In genomic region chr13:31100721-31101120, GRCh38 we compare ENCODE assay signal across 26 cellular contexts.
"Had no signal": no experiment of that assay in that cellular context is flagged by ENCODE, and none has a peak within 500 bp of the region (broad histone marks: within the 10 kb centered on the region; RNA-seq: fewer than 3 reads in every experiment).

No MANE protein-coding gene starts in this region.

- H3K27me3 ChIP-seq: body of pancreas had no signal

- H3K36me3 ChIP-seq: adrenal gland had no signal

- H3K27ac Mint-ChIP-seq: activated CD4-positive, alpha-beta T cell treated with anti-CD3 and anti-CD28 coated beads, Interleukin-2, amount 10 ng/mL, durations not matched to agents 7 days and 5 days; activated CD8-positive, alpha-beta T cell treated with anti-CD3 and anti-CD28 coated beads for 36 hours; activated naive CD4-positive, alpha-beta T cell treated with anti-CD3 and anti-CD28 coated beads for 36 hours; activated naive CD4-positive, alpha-beta T cell treated with anti-CD3 and anti-CD28 coated beads, Interleukin-2, amount 50 U/mL, for 24 hours; activated naive CD8-positive, alpha-beta T cell treated with anti-CD3 and anti-CD28 coated beads for 36 hours; activated naive CD8-positive, alpha-beta T cell treated with anti-CD3 and anti-CD28 coated beads, Interleukin-2, amount 50 U/mL, for 24 hours; activated T-helper 1 cell treated with anti-CD3 and anti-CD28 coated beads, Interleukin-12 subunit alpha, Interleukin-12 subunit beta, Interleukin-2, Interleukin-4 antibody, amounts not matched to agents 30 ng/mL and 10 ng/mL and 1 ng/mL, durations not matched to agents 14 hours and 24 hours and 36 hours; activated T-helper 2 cell treated with anti-CD3 and anti-CD28 coated beads, Interferon-gamma antibody, Interleukin-2, Interleukin-4, amounts not matched to agents 10 μg/mL and 5 μg/mL and 100 μg/mL, durations not matched to agents 14 hours and 24 hours and 36 hours; WTC11 had no signal

- H3K36me3 Mint-ChIP-seq: activated naive CD4-positive, alpha-beta T cell treated with anti-CD3 and anti-CD28 coated beads, Interleukin-2, amount 50 U/mL, for 24 hours; activated naive CD8-positive, alpha-beta T cell treated with anti-CD3 and anti-CD28 coated beads for 36 hours; WTC11 had no signal

- H3K4me3 ChIP-seq: adrenal gland, body of pancreas had no signal

- H3K9me3 Mint-ChIP-seq: activated CD4-positive, alpha-beta T cell treated with anti-CD3 and anti-CD28 coated beads, Interleukin-2, amount 10 ng/mL, durations not matched to agents 7 days and 5 days; activated CD8-positive, alpha-beta T cell treated with anti-CD3 and anti-CD28 coated beads for 36 hours; activated naive CD4-positive, alpha-beta T cell treated with anti-CD3 and anti-CD28 coated beads for 36 hours; activated naive CD4-positive, alpha-beta T cell treated with anti-CD3 and anti-CD28 coated beads, Interleukin-2, amount 50 U/mL, for 24 hours; activated naive CD8-positive, alpha-beta T cell treated with anti-CD3 and anti-CD28 coated beads for 36 hours; activated naive CD8-positive, alpha-beta T cell treated with anti-CD3 and anti-CD28 coated beads, Interleukin-2, amount 50 U/mL, for 24 hours; activated T-helper 1 cell treated with anti-CD3 and anti-CD28 coated beads, Interleukin-12 subunit alpha, Interleukin-12 subunit beta, Interleukin-2, Interleukin-4 antibody, amounts not matched to agents 30 ng/mL and 10 ng/mL and 1 ng/mL, durations not matched to agents 14 hours and 24 hours and 36 hours; activated T-helper 2 cell treated with anti-CD3 and anti-CD28 coated beads, Interferon-gamma antibody, Interleukin-2, Interleukin-4, amounts not matched to agents 10 μg/mL and 5 μg/mL and 100 μg/mL, durations not matched to agents 14 hours and 24 hours and 36 hours had no signal

- H3K9me3 ChIP-seq: adrenal gland, body of pancreas had no signal

- H3K4me1 ChIP-seq: adrenal gland, body of pancreas had no signal

- H3K4me1 Mint-ChIP-seq: activated CD4-positive, alpha-beta T cell treated with anti-CD3 and anti-CD28 coated beads, Interleukin-2, amount 10 ng/mL, durations not matched to agents 7 days and 5 days; activated naive CD4-positive, alpha-beta T cell treated with anti-CD3 and anti-CD28 coated beads, Interleukin-2, amount 50 U/mL, for 24 hours; activated naive CD8-positive, alpha-beta T cell treated with anti-CD3 and anti-CD28 coated beads for 36 hours; activated naive CD8-positive, alpha-beta T cell treated with anti-CD3 and anti-CD28 coated beads, Interleukin-2, amount 50 U/mL, for 24 hours had no signal

- ATAC-seq: activated CD8-positive, alpha-beta T cell treated with anti-CD3 and anti-CD28 coated beads for 36 hours; activated naive CD8-positive, alpha-beta T cell treated with anti-CD3 and anti-CD28 coated beads, Interleukin-2, amount 50 U/mL, for 24 hours; body of pancreas; esophagus mucosa; WTC11 had no signal

- DNase-seq: activated CD4-positive, alpha-beta T cell treated with anti-CD3 and anti-CD28 coated beads for 1 hour; activated CD4-positive, alpha-beta T cell treated with anti-CD3 and anti-CD28 coated beads for 4 hours; activated CD4-positive, alpha-beta T cell treated with anti-CD3 and anti-CD28 coated beads, Interleukin-2, amount 10 ng/mL, durations not matched to agents 7 days and 5 days; activated CD4-positive, alpha-beta T cell treated with anti-CD3 and anti-CD28 coated beads, Interleukin-2, amount 50 U/mL, for 4 hours; activated CD8-positive, alpha-beta memory T cell treated with anti-CD3 and anti-CD28 coated beads for 24 hours; activated CD8-positive, alpha-beta memory T cell treated with anti-CD3 and anti-CD28 coated beads, Interleukin-2, amount 50 U/mL, for 4 hours; activated CD8-positive, alpha-beta T cell treated with anti-CD3 and anti-CD28 coated beads for 36 hours; activated effector memory CD4-positive, alpha-beta T cell treated with anti-CD3 and anti-CD28 coated beads, Interleukin-2, amount 50 U/mL, for 16 hours; activated naive CD4-positive, alpha-beta T cell treated with anti-CD3 and anti-CD28 coated beads for 36 hours; activated naive CD8-positive, alpha-beta T cell treated with anti-CD3 and anti-CD28 coated beads for 36 hours; activated naive CD8-positive, alpha-beta T cell treated with anti-CD3 and anti-CD28 coated beads, Interleukin-2, amount 50 U/mL, for 24 hours; activated T-cell treated with anti-CD3 and anti-CD28 coated beads, Interleukin-2, amount 50 U/mL, for 1 hour; activated T-cell treated with anti-CD3 and anti-CD28 coated beads, Interleukin-2, amount 50 U/mL, for 48 hours; adrenal gland; amygdala; aorta; body of pancreas; caudate nucleus; effector CD8-positive, alpha-beta T cell; T-helper 2 cell had no signal

- H3K4me3 Mint-ChIP-seq: activated CD4-positive, alpha-beta T cell treated with anti-CD3 and anti-CD28 coated beads, Interleukin-2, amount 10 ng/mL, durations not matched to agents 7 days and 5 days; activated CD8-positive, alpha-beta T cell treated with anti-CD3 and anti-CD28 coated beads for 36 hours; activated naive CD4-positive, alpha-beta T cell treated with anti-CD3 and anti-CD28 coated beads for 36 hours; activated naive CD4-positive, alpha-beta T cell treated with anti-CD3 and anti-CD28 coated beads, Interleukin-2, amount 50 U/mL, for 24 hours; activated naive CD8-positive, alpha-beta T cell treated with anti-CD3 and anti-CD28 coated beads for 36 hours; activated naive CD8-positive, alpha-beta T cell treated with anti-CD3 and anti-CD28 coated beads, Interleukin-2, amount 50 U/mL, for 24 hours; activated T-helper 1 cell treated with anti-CD3 and anti-CD28 coated beads, Interleukin-12 subunit alpha, Interleukin-12 subunit beta, Interleukin-2, Interleukin-4 antibody, amounts not matched to agents 30 ng/mL and 10 ng/mL and 1 ng/mL, durations not matched to agents 14 hours and 24 hours and 36 hours; WTC11 had no signal

- H3K27ac ChIP-seq: adrenal gland, body of pancreas, VCaP had no signal
